1 cellular context compared by ENCODE assay signal in genomic region chr1:44739361-44740178, GRCh38.
TF ChIP-seq lines count a peak whose summit lies in the region.

Gene KIF2C (plus strand): TSS chr1:44739837. CDS start chr1:44739933, 96 bp downstream.

TF ChIP-seq in K562, 482 proteins besides CTCF, POLR2A, EP300 and RAD21 (continued from another document):
- TF ChIP-seq CUX1 (CRISPR knock-in tag; IDR thresholded peaks at IDR 0.05) (0 out of 2 replicates have a peak, but pooled peaks have one; percentile 6), NONO (IDR thresholded peaks at IDR 0.05; ENCODE audit: low read depth in 2 of 2, low read length in 1 of 2) (0 out of 4 replicates have a peak, but pooled peaks of 1 of the 2 experiments have one; percentile 14), GTF2F1 (IDR thresholded peaks at IDR 0.05; ENCODE audit: low read depth, low read length) (peak; percentile 80; the same call in 1 of the 2 replicates), STAT5A (IDR thresholded peaks at IDR 0.05; ENCODE audit: borderline replicate concordance, low read length) (no peak), ETV6 (IDR thresholded peaks at IDR 0.05; ENCODE audit: borderline replicate concordance in 1 of 2, low read depth in 2 of 2, low read length in 1 of 2) (peak in 1 of 2 experiments; percentile 44; a peak in 1 of 4 replicates), ETV6 (CRISPR knock-in tag; IDR thresholded peaks at IDR 0.05; ENCODE audit: borderline replicate concordance) (no peak), ZBTB40 (IDR thresholded peaks at IDR 0.05) (peak; percentile 62; the same call in 1 of the 2 replicates), ZBTB40 (CRISPR knock-in tag; IDR thresholded peaks at IDR 0.05) (no peak), ATF7 (IDR thresholded peaks at IDR 0.05) (peak; percentile 95), KLF10 (CRISPR knock-in tag; IDR thresholded peaks at IDR 0.05) (no peak), RBM39 (optimal IDR thresholded peaks at IDR 0.05; ENCODE audit: low read depth, low read length) (peak; percentile 40)
